1 cellular context compared by ENCODE assay signal in genomic region chrX:18075603-18076002, GRCh38.
TF ChIP-seq lines count a peak whose summit lies in the region.

No MANE protein-coding gene starts in this region.

TF ChIP-seq in WTC11, 78 proteins besides CTCF, POLR2A, EP300 and RAD21:
- TF ChIP-seq ZNF425 (CRISPR knock-in tag; conservative IDR thresholded peaks at IDR 0.05) (no peak), ZNF512 (CRISPR knock-in tag; IDR thresholded peaks at IDR 0.05; ENCODE audit: borderline replicate concordance) (no peak), ZNF281 (CRISPR knock-in tag; IDR thresholded peaks at IDR 0.05) (no peak), ESRRA (CRISPR knock-in tag; IDR thresholded peaks at IDR 0.05; ENCODE audit: borderline replicate concordance) (no peak), NR3C1 (CRISPR knock-in tag; conservative IDR thresholded peaks at IDR 0.05; ENCODE audit: low read depth) (no peak), CREM (CRISPR knock-in tag; IDR thresholded peaks at IDR 0.05) (no peak), USF2 (CRISPR knock-in tag; IDR thresholded peaks at IDR 0.05) (no peak), PREB (CRISPR knock-in tag; IDR thresholded peaks at IDR 0.05; ENCODE audit: borderline replicate concordance) (no peak), NFATC4 (CRISPR knock-in tag; IDR thresholded peaks at IDR 0.05) (no peak), ATF3 (CRISPR knock-in tag; conservative IDR thresholded peaks at IDR 0.05) (no peak), ATF1 (CRISPR knock-in tag; IDR thresholded peaks at IDR 0.05) (no peak), ZNF219 (CRISPR knock-in tag; IDR thresholded peaks at IDR 0.05; ENCODE audit: borderline replicate concordance) (no peak), ZBTB21 (CRISPR knock-in tag; IDR thresholded peaks at IDR 0.05; ENCODE audit: borderline replicate concordance) (no peak)
